In genomic region chr2:12827721-12828120, GRCh38 we compare ENCODE assay signal across 22 cellular contexts.
"Had no signal": no experiment of that assay in that cellular context is flagged by ENCODE, and none has a peak within 500 bp of the region (broad histone marks: within the 10 kb centered on the region; RNA-seq: fewer than 3 reads in every experiment).

No MANE protein-coding gene starts in this region.

- DNase-seq: dermis blood vessel endothelial cell; dorsolateral prefrontal cortex; effector CD4-positive, alpha-beta T cell; effector memory CD4-positive, alpha-beta T cell; foreskin keratinocyte; head of caudate nucleus; heart right ventricle; hippocampal formation; left cardiac atrium; left lung; left ventricle myocardium superior; lower lobe of right lung had no signal

- H3K9me3 ChIP-seq: esophagus muscularis mucosa, gastroesophageal sphincter, heart right ventricle, left lung, lower lobe of right lung had no signal

- H3K27me3 ChIP-seq: esophagus muscularis mucosa, foreskin keratinocyte, gastroesophageal sphincter, heart right ventricle, left lung had no signal

- H3K27ac ChIP-seq: coronary artery, dorsolateral prefrontal cortex, esophagus muscularis mucosa, foreskin keratinocyte, gastroesophageal sphincter, heart right ventricle, left lung, lower lobe of right lung had no signal

- H3K4me1 Mint-ChIP-seq: memory B cell had no signal

- FAIRE-seq: colon, endothelial cell of umbilical vein, frontal cortex, islet of Langerhans, keratinocyte had no signal

- H3K4me1 ChIP-seq: foreskin keratinocyte had no signal

- H3K9me3 Mint-ChIP-seq: memory B cell, mesothelial cell of epicardium had no signal

- ATAC-seq: foreskin keratinocyte, gastroesophageal sphincter, heart right ventricle, left cardiac atrium, left lung, left ventricle myocardium superior, lower lobe of right lung had no signal

- H3K27ac Mint-ChIP-seq: memory B cell, mesothelial cell of epicardium had no signal

- H3K4me3 Mint-ChIP-seq: memory B cell, mesothelial cell of epicardium had no signal

- H3K36me3 Mint-ChIP-seq: memory B cell, mesothelial cell of epicardium had no signal

- H3K36me3 ChIP-seq: esophagus muscularis mucosa, gastroesophageal sphincter, heart right ventricle, left lung, lower lobe of right lung had no signal

- H3K4me3 ChIP-seq: coronary artery, dorsolateral prefrontal cortex, esophagus muscularis mucosa, gastroesophageal sphincter, heart right ventricle, left lung, lower lobe of right lung had no signal
